In the genomic region with DNA sequence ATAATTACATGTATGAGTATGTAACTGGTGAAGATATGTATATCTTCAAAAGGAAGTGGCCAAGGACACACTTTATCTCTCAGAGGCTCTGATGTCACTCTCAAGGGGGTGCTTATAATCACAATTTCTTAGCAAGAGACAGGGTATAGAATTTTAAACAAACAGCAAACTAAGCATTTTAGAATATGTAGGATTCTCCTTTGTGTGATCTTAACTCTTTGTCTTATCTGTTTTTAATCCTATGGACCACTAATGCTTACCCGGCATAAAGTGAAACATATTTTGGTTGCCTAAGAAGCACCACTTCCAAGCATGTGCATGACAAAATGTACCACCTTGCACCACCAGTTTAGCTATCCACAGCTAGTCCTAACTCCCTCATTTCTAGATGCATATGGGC, we compare ENCODE assay signal across 2 cellular contexts.
TF ChIP-seq lines count a peak whose summit lies in the region.

No MANE protein-coding gene starts in this region.

TF ChIP-seq in A549, 52 proteins besides CTCF, POLR2A, EP300 and RAD21:
- TF ChIP-seq, protein P1, sequence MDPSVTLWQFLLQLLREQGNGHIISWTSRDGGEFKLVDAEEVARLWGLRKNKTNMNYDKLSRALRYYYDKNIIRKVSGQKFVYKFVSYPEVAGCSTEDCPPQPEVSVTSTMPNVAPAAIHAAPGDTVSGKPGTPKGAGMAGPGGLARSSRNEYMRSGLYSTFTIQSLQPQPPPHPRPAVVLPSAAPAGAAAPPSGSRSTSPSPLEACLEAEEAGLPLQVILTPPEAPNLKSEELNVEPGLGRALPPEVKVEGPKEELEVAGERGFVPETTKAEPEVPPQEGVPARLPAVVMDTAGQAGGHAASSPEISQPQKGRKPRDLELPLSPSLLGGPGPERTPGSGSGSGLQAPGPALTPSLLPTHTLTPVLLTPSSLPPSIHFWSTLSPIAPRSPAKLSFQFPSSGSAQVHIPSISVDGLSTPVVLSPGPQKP (IDR thresholded peaks at IDR 0.05; ENCODE audit: low read depth, low read length) = no peak
- TF ChIP-seq MAFK (IDR thresholded peaks at IDR 0.05; ENCODE audit: partially characterized antibody) = peak; percentile 65

TF ChIP-seq in K562, 482 proteins besides CTCF, POLR2A, EP300 and RAD21:
- TF ChIP-seq ZNF316 (IDR thresholded peaks at IDR 0.05) = peak; percentile 81
- TF ChIP-seq STAT5B (CRISPR knock-in tag; IDR thresholded peaks at IDR 0.05) = no peak
- TF ChIP-seq ZNF77 (CRISPR knock-in tag; IDR thresholded peaks at IDR 0.05) = no peak
- TF ChIP-seq JUND (IDR thresholded peaks at IDR 0.05; ENCODE audit: borderline replicate concordance, low read depth, low read length) = 0 out of 2 replicates have a peak, but pooled peaks have one; percentile 27
- TF ChIP-seq JUND (tag; IDR thresholded peaks at IDR 0.05; ENCODE audit: borderline replicate concordance, low read depth, low read length) = no peak; the same call in 2 of the 3 replicates
- peak; percentile 70 for TF ChIP-seq C11orf30 (IDR thresholded peaks at IDR 0.05; ENCODE audit: low read depth)
- peak; percentile 38; the same call in 1 of the 2 replicates for TF ChIP-seq MAFF (IDR thresholded peaks at IDR 0.05; ENCODE audit: low read length)
- TF ChIP-seq, protein P2, sequence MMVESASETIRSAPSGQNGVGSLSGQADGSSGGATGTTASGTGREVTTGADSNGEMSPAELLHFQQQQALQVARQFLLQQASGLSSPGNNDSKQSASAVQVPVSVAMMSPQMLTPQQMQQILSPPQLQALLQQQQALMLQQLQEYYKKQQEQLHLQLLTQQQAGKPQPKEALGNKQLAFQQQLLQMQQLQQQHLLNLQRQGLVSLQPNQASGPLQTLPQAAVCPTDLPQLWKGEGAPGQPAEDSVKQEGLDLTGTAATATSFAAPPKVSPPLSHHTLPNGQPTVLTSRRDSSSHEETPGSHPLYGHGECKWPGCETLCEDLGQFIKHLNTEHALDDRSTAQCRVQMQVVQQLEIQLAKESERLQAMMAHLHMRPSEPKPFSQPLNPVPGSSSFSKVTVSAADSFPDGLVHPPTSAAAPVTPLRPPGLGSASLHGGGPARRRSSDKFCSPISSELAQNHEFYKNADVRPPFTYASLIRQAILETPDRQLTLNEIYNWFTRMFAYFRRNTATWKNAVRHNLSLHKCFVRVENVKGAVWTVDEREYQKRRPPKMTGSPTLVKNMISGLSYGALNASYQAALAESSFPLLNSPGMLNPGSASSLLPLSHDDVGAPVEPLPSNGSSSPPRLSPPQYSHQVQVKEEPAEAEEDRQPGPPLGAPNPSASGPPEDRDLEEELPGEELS (CRISPR knock-in tag; IDR thresholded peaks at IDR 0.05; ENCODE audit: borderline replicate concordance) = no peak
- no peak for TF ChIP-seq MEF2D (tag; conservative IDR thresholded peaks at IDR 0.05; ENCODE audit: low read depth)
- no peak for TF ChIP-seq ETS2 (tag; IDR thresholded peaks at IDR 0.05; ENCODE audit: borderline replicate concordance, poor library complexity, severe bottlenecking)
- TF ChIP-seq, protein P3, sequence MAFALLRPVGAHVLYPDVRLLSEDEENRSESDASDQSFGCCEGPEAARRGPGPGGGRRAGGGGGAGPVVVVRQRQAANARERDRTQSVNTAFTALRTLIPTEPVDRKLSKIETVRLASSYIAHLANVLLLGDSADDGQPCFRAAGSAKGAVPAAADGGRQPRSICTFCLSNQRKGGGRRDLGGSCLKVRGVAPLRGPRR (CRISPR knock-in tag; IDR thresholded peaks at IDR 0.05) = no peak
- TF ChIP-seq L3MBTL2 (IDR thresholded peaks at IDR 0.05) = no peak
- TF ChIP-seq ZBTB7A (IDR thresholded peaks at IDR 0.05; ENCODE audit: borderline replicate concordance, control insufficient read depth, low read depth, low read length) = no peak
- no peak for TF ChIP-seq MED1 (CRISPR knock-in tag; IDR thresholded peaks at IDR 0.05; ENCODE audit: borderline replicate concordance)
- TF ChIP-seq ZNF57 (CRISPR knock-in tag; IDR thresholded peaks at IDR 0.05) = no peak
- TF ChIP-seq, protein P4, sequence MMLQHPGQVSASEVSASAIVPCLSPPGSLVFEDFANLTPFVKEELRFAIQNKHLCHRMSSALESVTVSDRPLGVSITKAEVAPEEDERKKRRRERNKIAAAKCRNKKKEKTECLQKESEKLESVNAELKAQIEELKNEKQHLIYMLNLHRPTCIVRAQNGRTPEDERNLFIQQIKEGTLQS (IDR thresholded peaks at IDR 0.05) = peak; percentile 16; the same call in 1 of the 2 replicates
- TF ChIP-seq, protein P4 (CRISPR knock-in tag; conservative IDR thresholded peaks at IDR 0.05) = no peak
- TF ChIP-seq MAFG (tag; conservative IDR thresholded peaks at IDR 0.05) = peak; percentile 26; the same call in 1 of the 2 replicates
TF ChIP-seq in K562: peak in this region for 6.
